23 cellular contexts compared by ENCODE assay signal in the genomic region with DNA sequence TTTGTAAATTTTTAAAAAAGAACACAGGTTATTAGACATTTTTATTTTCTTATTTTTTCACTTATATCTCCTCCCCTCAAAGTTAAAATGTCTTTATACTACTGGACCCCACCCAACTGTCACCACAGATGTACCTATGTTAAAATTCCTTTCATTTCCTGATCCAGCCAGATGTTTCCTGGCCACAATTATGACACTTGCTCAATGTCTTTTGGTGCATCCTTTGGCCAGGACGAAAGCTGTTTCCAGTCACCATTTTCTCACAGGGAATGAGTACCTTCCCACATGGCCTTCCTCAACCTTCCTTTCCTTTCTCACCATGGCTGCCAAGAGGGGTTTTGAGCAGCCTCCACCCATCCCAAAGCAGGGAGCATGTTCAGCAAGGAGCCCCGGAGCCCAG.
DNase-seq lines count a peak whose midpoint lies in the region; ATAC-seq, FAIRE-seq and TF ChIP-seq lines count a peak whose summit lies in the region.
"Had no signal": no experiment of that assay in that cellular context is flagged by ENCODE, and none has a peak within 500 bp of the region (broad histone marks: within the 10 kb centered on the region; RNA-seq: fewer than 3 reads in every experiment).

No MANE protein-coding gene starts in this region.

- H3K79me1 ChIP-seq in mesendoderm (ENCODE audit: low read length) = no peaks in the 10 kb centered on the region

- intact Hi-C loops in K562 (cut with micrococcal nuclease) = no loop called here

- no peaks in the 10 kb centered on the region for H3K9me1 ChIP-seq in K562 (ENCODE audit: control insufficient read depth, insufficient read depth, low read length)

- no peak overlapping the region for H2BK15ac ChIP-seq in mesendoderm (replicated peaks; ENCODE audit: low read depth)

- H3K18ac ChIP-seq in mesendoderm (ENCODE audit: low read length) = no peak overlapping the region

- BruUV-seq in K562 (replicated peaks; lab: Mats Ljungman, UMichigan) = no TSS peak

- H3K23ac ChIP-seq in mesendoderm (ENCODE audit: low read length) = no peak overlapping the region

- no peak overlapping the region for H2BK120ac ChIP-seq in mesendoderm (ENCODE audit: low read depth, low read length)

- DNase-seq in K562 (ENCODE audit: extremely low read depth in 1 of 4, low spot score in 3 of 4) (no peak), mesendoderm (no peak), urothelium cell line (ENCODE audit: low spot score) (no peak), SK-N-DZ (ENCODE audit: low spot score) (no peak), H54 (ENCODE audit: insufficient read length, low spot score) (no peak), A172 (ENCODE audit: low spot score) (no peak)
- DNase-seq: ACHN; BE2C; Caco-2; Calu3; CD4-positive, alpha-beta T cell; CD8-positive, alpha-beta T cell; DMS79 treated with DMSO at 0.1 percent for 48 hours; GF-D8 had no signal

- TF ChIP-seq POLR2A in K562 (conservative IDR thresholded peaks at IDR 0.05) (no peak), H54 (IDR thresholded peaks at IDR 0.05; ENCODE audit: low read depth, low read length) (no peak)

- peak overlapping the region in 7 of 11 experiments; percentile 4 to 43 (median 22); a peak in 9 of 22 replicates for H3K4me2 ChIP-seq in BLaER1 treated with 17β-estradiol and CSF1 and Interleukin-3, amounts not matched to agents 10 nM and 100 nM
- H3K4me2 ChIP-seq in K562 (ENCODE audit: insufficient read depth, low read length) (no peak overlapping the region), mesendoderm (ENCODE audit: low read length) (no peak overlapping the region)
- H3K4me2 ChIP-seq: BLaER1 had no signal

- no peak overlapping the region for H3K4me3 ChIP-seq in BLaER1 treated with 17β-estradiol and CSF1 and Interleukin-3, amounts not matched to agents 10 nM and 100 nM
- no peak overlapping the region for H3K4me3 ChIP-seq in K562
- H3K4me3 ChIP-seq in mesendoderm (ENCODE audit: low read length) = no peak overlapping the region
- H3K4me3 ChIP-seq: BLaER1 had no signal

- no peaks in the 10 kb centered on the region for H3K27me3 ChIP-seq in BLaER1 treated with 17β-estradiol and CSF1 and Interleukin-3, amounts not matched to agents 10 nM and 100 nM
- H3K27me3 ChIP-seq in K562 (ENCODE audit: control insufficient read depth in 2 of 2, insufficient read depth in 2 of 2, low read length in 2 of 2) (no peaks in the 10 kb centered on the region), mesendoderm (ENCODE audit: insufficient read depth, low read length, poor library complexity) (no peaks in the 10 kb centered on the region)
- H3K27me3 ChIP-seq: BE2C, BLaER1 had no signal

- no peak overlapping the region for H4K8ac ChIP-seq in mesendoderm (ENCODE audit: low read depth, low read length)

- peak overlapping the region; percentile 1 for H2BK5ac ChIP-seq in mesendoderm (ENCODE audit: low read length)

- H2AK5ac ChIP-seq in mesendoderm (ENCODE audit: low read length) = peak overlapping the region; percentile 20

- no peak for ATAC-seq in K562
- ATAC-seq: CD8-positive, alpha-beta T cell had no signal

- no peak for TF ChIP-seq CTCF in K562 (IDR thresholded peaks at IDR 0.05 in 2 of 3, conservative IDR thresholded peaks at IDR 0.05 in 1 of 3; ENCODE audit: insufficient read depth in 2 of 3, low read depth in 1 of 3, low read length in 3 of 3)

- TF ChIP-seq EP300 in K562 (IDR thresholded peaks at IDR 0.05; ENCODE audit: low read length) = no peak

- peak overlapping the region; percentile 48; the same call in 1 of the 2 replicates for H2AFZ ChIP-seq in K562 (ENCODE audit: low read depth, low read length)

- H3K79me2 ChIP-seq in K562 (ENCODE audit: control insufficient read depth, insufficient read depth, low read length) (no peaks in the 10 kb centered on the region), mesendoderm (ENCODE audit: control insufficient read depth, insufficient read depth, low read length) (no peaks in the 10 kb centered on the region)

- no peaks in the 10 kb centered on the region for H4K20me1 ChIP-seq in BLaER1 treated with 17β-estradiol and CSF1 and Interleukin-3, amounts not matched to agents 10 nM and 100 nM
- H4K20me1 ChIP-seq in K562 (replicated peaks; ENCODE audit: control insufficient read depth, insufficient read depth, low read length) = no peaks in the 10 kb centered on the region
- H4K20me1 ChIP-seq: BLaER1 had no signal

- H3K9me3 ChIP-seq in BLaER1 treated with 17β-estradiol and CSF1 and Interleukin-3, amounts not matched to agents 10 nM and 100 nM (replicated peaks in 1 of 11) = no peaks in the 10 kb centered on the region
- no peaks in the 10 kb centered on the region for H3K9me3 ChIP-seq in K562 (replicated peaks; ENCODE audit: control insufficient read depth, insufficient read depth, low read depth, low read length)
- H3K9me3 ChIP-seq: BE2C, BLaER1, Caco-2 had no signal

- no peak overlapping the region for H3K4ac ChIP-seq in mesendoderm (ENCODE audit: low read depth, low read length)

- peaks cover 0 to 6% (median 4%) of the 10 kb centered on the region in 10 experiments; a peak in 6 of 20 replicates for H3K4me1 ChIP-seq in BLaER1 treated with 17β-estradiol and CSF1 and Interleukin-3, amounts not matched to agents 10 nM and 100 nM
- H3K4me1 ChIP-seq in K562 (replicated peaks in 1 of 2; ENCODE audit: control insufficient read depth in 2 of 2, insufficient read depth in 2 of 2, low read length in 2 of 2) = peaks cover 3 to 28% of the 10 kb centered on the region in 2 experiments; a peak in 4 of 5 replicates
- H3K4me1 ChIP-seq in mesendoderm (ENCODE audit: control insufficient read depth, low read depth, low read length) = peaks cover 6% of the 10 kb centered on the region
- H3K4me1 ChIP-seq: BE2C had no signal

- CTCF ChIA-PET in K562 (lab: Yijun Ruan, JAX; ENCODE audit: low intra/inter-chr PET ratio) = no interaction called here

- H4K5ac ChIP-seq in mesendoderm (ENCODE audit: low read length) = no peak overlapping the region

- POLR2A ChIA-PET in K562 (lab: Yijun Ruan, JAX) = no interaction called here

- FAIRE-seq in K562 (lab: Jason Lieb, UNC) (no peak), urothelium cell line (lab: Jason Lieb, UNC) (peak; percentile 56), H54 (lab: Jason Lieb, UNC) (no peak)
- FAIRE-seq: A204.1, D721Med, G401.6, GM12891, GM19239 had no signal

- H3K9ac ChIP-seq in BLaER1 treated with 17β-estradiol and CSF1 and Interleukin-3, amounts not matched to agents 10 nM and 100 nM = no peak overlapping the region
- H3K9ac ChIP-seq in K562 (ENCODE audit: insufficient read depth in 1 of 2, low read depth in 2 of 2, low read length in 2 of 2) = peak overlapping the region in 1 of 2 experiments; percentile 41; a peak in 1 of 4 replicates
- H3K9ac ChIP-seq in mesendoderm (ENCODE audit: low read length) = no peak overlapping the region
- H3K9ac ChIP-seq: BLaER1 had no signal

- in situ Hi-C loops in K562 (cut with MboI) = no loop called here

- WGBS in K562 (ENCODE audit: insufficient coverage, low coverage, missing lambda C conversion rate) = 88% methylated on average over 2 of the region's 2 CpGs
- WGBS in mesendoderm (ENCODE audit: extremely low coverage, insufficient coverage, low lambda C conversion rate) = no CpG with 5 or more reads among the region's 2 CpGs

- H3K56ac ChIP-seq in mesendoderm (ENCODE audit: low read length) = no peak overlapping the region

- no peaks in the 10 kb centered on the region for H3K36me3 ChIP-seq in BLaER1 treated with 17β-estradiol and CSF1 and Interleukin-3, amounts not matched to agents 10 nM and 100 nM
- H3K36me3 ChIP-seq in K562 (ENCODE audit: control insufficient read depth, insufficient read depth, low read length) = no peaks in the 10 kb centered on the region
- H3K36me3 ChIP-seq in mesendoderm (ENCODE audit: control insufficient read depth, insufficient read depth, low read length) = no peaks in the 10 kb centered on the region
- H3K36me3 ChIP-seq: BE2C, BLaER1 had no signal

- H3K27ac ChIP-seq in BLaER1 treated with 17β-estradiol and CSF1 and Interleukin-3, amounts not matched to agents 10 nM and 100 nM = no peak overlapping the region
- H3K27ac ChIP-seq in K562 (ENCODE audit: extremely low read depth, low read depth, low read length) (no peak overlapping the region), mesendoderm (ENCODE audit: low read depth, low read length) (no peak overlapping the region)
- H3K27ac ChIP-seq: 22Rv1, BLaER1, C4-2B had no signal

- no peak for TF ChIP-seq RAD21 in K562 (CRISPR knock-in tag; conservative IDR thresholded peaks at IDR 0.05 in 1 of 2, IDR thresholded peaks at IDR 0.05 in 1 of 2)

TF ChIP-seq in K562, 482 proteins besides CTCF, POLR2A, EP300 and RAD21:
- TF ChIP-seq SP1 (CRISPR knock-in tag; IDR thresholded peaks at IDR 0.05) (no peak), E2F3 (CRISPR knock-in tag; IDR thresholded peaks at IDR 0.05) (0 out of 2 replicates have a peak, but pooled peaks have one; percentile 32)

Comparison
In these comparisons a context has a peak if more than half of its experiments do, and no peak if none do; other contexts are left out.
1. H3K4me2 ChIP-seq: peak in BLaER1 treated with 17β-estradiol and CSF1 and Interleukin-3, amounts not matched to agents 10 nM and 100 nM (7 of 11); none in K562 (single experiment) and mesendoderm (single experiment).